ENCODE assay signal across 20 cellular contexts in the genomic region with DNA sequence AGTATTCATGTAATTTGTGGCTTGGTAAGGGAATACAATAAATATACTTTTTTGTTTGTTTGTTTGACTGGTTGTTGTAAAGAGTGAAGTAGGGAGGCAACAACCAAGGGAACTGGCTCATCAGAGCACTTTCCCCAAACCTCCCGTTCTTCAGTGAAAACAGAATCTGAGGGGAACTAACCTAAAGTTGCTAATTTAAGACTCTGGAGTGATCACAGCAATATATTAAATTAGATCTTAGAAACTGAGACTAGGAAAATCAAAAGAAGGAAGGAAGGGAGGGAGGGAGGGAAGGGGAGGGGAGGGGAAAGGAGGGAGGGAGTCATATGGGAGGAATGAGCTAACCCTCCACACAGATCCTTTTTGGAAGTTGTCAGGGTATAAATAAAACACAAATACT.
A peak's percentile ranks its signal among the peaks of the same experiment; 100 is the strongest.
DNase-seq lines count a peak whose midpoint lies in the region; ATAC-seq, FAIRE-seq and TF ChIP-seq lines count a peak whose summit lies in the region.
"Had no signal": no experiment of that assay in that cellular context is flagged by ENCODE, and none has a peak within 500 bp of the region (broad histone marks: within the 10 kb centered on the region; RNA-seq: fewer than 3 reads in every experiment).

No MANE protein-coding gene starts in this region.

- POLR2A ChIA-PET in HepG2 (lab: Yijun Ruan, JAX), result no interaction called here

- H3K4me1 ChIP-seq in HepG2 (ENCODE audit: insufficient read depth, low read length) (no peaks in the 10 kb centered on the region), right lobe of liver (no peaks in the 10 kb centered on the region), left ventricle myocardium inferior (peaks cover 35% of the 10 kb centered on the region)
- H3K4me1 ChIP-seq: Caco-2 had no signal

- H3K4me1 Mint-ChIP-seq in glutamatergic neuron (ENCODE audit: low read depth, unreplicated experiment), result peaks cover 8% of the 10 kb centered on the region

- no peak overlapping the region for H3K27ac Mint-ChIP-seq in glutamatergic neuron (ENCODE audit: unreplicated experiment)
- H3K27ac Mint-ChIP-seq: B cell; CD4-positive, alpha-beta T cell; CD8-positive, alpha-beta T cell had no signal

- TF ChIP-seq EP300 in HepG2 (IDR thresholded peaks at IDR 0.05; ENCODE audit: low read depth in 2 of 2, low read length in 2 of 2) (no peak), HepG2 (CRISPR knock-in tag; IDR thresholded peaks at IDR 0.05; ENCODE audit: borderline replicate concordance) (no peak)

- H4K20me1 ChIP-seq in HepG2 (ENCODE audit: insufficient read depth, low read length), result no peaks in the 10 kb centered on the region

- no peaks in the 10 kb centered on the region for H3K36me3 ChIP-seq in HepG2 (replicated peaks in 1 of 2; ENCODE audit: control insufficient read depth in 1 of 2, insufficient read depth in 2 of 2, low read length in 2 of 2)
- no peaks in the 10 kb centered on the region for H3K36me3 ChIP-seq in right lobe of liver
- H3K36me3 ChIP-seq in left ventricle myocardium inferior, result no peaks in the 10 kb centered on the region

- no peaks in the 10 kb centered on the region for H3K27me3 Mint-ChIP-seq in glutamatergic neuron (ENCODE audit: unreplicated experiment)
- H3K27me3 Mint-ChIP-seq: B cell had no signal

- intact Hi-C loops in HepG2 (cut with micrococcal nuclease; ENCODE audit: unreplicated experiment), result no loop called here
- intact Hi-C loops in right lobe of liver (cut with DNase I), result no loop called here
- intact Hi-C loops in left ventricle myocardium inferior (cut with micrococcal nuclease), result no loop called here

- no peak overlapping the region for H3K4me2 ChIP-seq in HepG2 (ENCODE audit: low read depth, low read length)
- H3K4me2 ChIP-seq: A549 had no signal

- DNase-seq in HepG2 (ENCODE audit: low spot score) (no peak), right lobe of liver (no peak), medulla oblongata (ENCODE audit: extremely low spot score) (peak; percentile 61), putamen (ENCODE audit: low spot score) (peak; percentile 18), left ventricle myocardium inferior (no peak), glutamatergic neuron (no peak)
- DNase-seq: AML-193; Caco-2; Calu3; CD4-positive, alpha-beta T cell; CD8-positive, alpha-beta T cell; DMS79 treated with DMSO at 0.1 percent for 48 hours; GF-D8 had no signal

- no peaks in the 10 kb centered on the region for H3K79me2 ChIP-seq in HepG2 (ENCODE audit: insufficient read depth, low read length)

- TF ChIP-seq POLR2A in HepG2 (IDR thresholded peaks at IDR 0.05; ENCODE audit: insufficient read depth in 1 of 2, low read depth in 2 of 2, low read length in 2 of 2), result no peak
- TF ChIP-seq POLR2A in right lobe of liver (IDR thresholded peaks at IDR 0.05), result no peak

- H3K9ac ChIP-seq in HepG2 (ENCODE audit: insufficient read depth, low read depth, low read length), result no peak overlapping the region

- no peak for FAIRE-seq in HepG2 (lab: Jason Lieb, UNC)
- FAIRE-seq: D721Med, G401.6, GM12891 had no signal

- ATAC-seq in HepG2, result no peak
- no peak for ATAC-seq in right lobe of liver
- ATAC-seq: A549; CD8-positive, alpha-beta T cell had no signal

- no peak for TF ChIP-seq CTCF in HepG2 (CRISPR knock-in tag; IDR thresholded peaks at IDR 0.05)
- TF ChIP-seq CTCF in right lobe of liver (IDR thresholded peaks at IDR 0.05), result no peak
- TF ChIP-seq CTCF in left ventricle myocardium inferior (IDR thresholded peaks at IDR 0.05; ENCODE audit: borderline replicate concordance), result no peak
- no peak for TF ChIP-seq CTCF in glutamatergic neuron (IDR thresholded peaks at IDR 0.05; ENCODE audit: partially characterized antibody, unreplicated experiment)

- H3K9me3 ChIP-seq in HepG2 (ENCODE audit: low read length) (no peaks in the 10 kb centered on the region), right lobe of liver (no peaks in the 10 kb centered on the region), left ventricle myocardium inferior (replicated peaks) (no peaks in the 10 kb centered on the region)
- H3K9me3 ChIP-seq: A549, Caco-2 had no signal

- CTCF ChIA-PET in HepG2 (lab: Yijun Ruan, JAX; ENCODE audit: low intra/inter-chr PET ratio, low total read pairs), result no interaction called here

- H3K9me3 Mint-ChIP-seq in glutamatergic neuron (ENCODE audit: unreplicated experiment), result no peaks in the 10 kb centered on the region
- H3K9me3 Mint-ChIP-seq: CD4-positive, alpha-beta T cell; CD8-positive, alpha-beta T cell had no signal

- H3K4me3 Mint-ChIP-seq in glutamatergic neuron (ENCODE audit: unreplicated experiment), result no peak overlapping the region
- H3K4me3 Mint-ChIP-seq: B cell; CD4-positive, alpha-beta T cell; CD8-positive, alpha-beta T cell had no signal

- WGBS in HepG2 (ENCODE audit: low lambda C conversion rate), result 0% methylated on average over 1 of the region's 1 CpG
- WGBS in right lobe of liver (ENCODE audit: insufficient coverage, low coverage, low lambda C conversion rate, missing lambda C conversion rate), result 10% methylated on average over 1 of the region's 1 CpG

- no peaks in the 10 kb centered on the region for H3K36me3 Mint-ChIP-seq in glutamatergic neuron (ENCODE audit: unreplicated experiment)
- H3K36me3 Mint-ChIP-seq: CD8-positive, alpha-beta T cell had no signal

- no TSS peak for BruUV-seq in HepG2 (replicated peaks; lab: Mats Ljungman, UMichigan)

- in situ Hi-C loops in HepG2 (cut with HindIII; ENCODE audit: extremely low pct_ligation_motif_present, low pct_unique_long_range_greater_than_20kb), result no loop called here

- no peak overlapping the region for H2AFZ ChIP-seq in HepG2 (ENCODE audit: low read length)

- H3K4me3 ChIP-seq in HepG2 (replicated peaks in 1 of 3; ENCODE audit: insufficient read depth in 1 of 3, low read depth in 2 of 3, low read length in 3 of 3) (no peak overlapping the region), right lobe of liver (no peak overlapping the region), left ventricle myocardium inferior (no peak overlapping the region)
- H3K4me3 ChIP-seq: A549 had no signal

- H3K27ac ChIP-seq in HepG2 (ENCODE audit: extremely low read length, insufficient read depth, low read length) (no peak overlapping the region), right lobe of liver (no peak overlapping the region), left ventricle myocardium inferior (replicated peaks) (no peak overlapping the region)
- H3K27ac ChIP-seq: 22Rv1, A549, C4-2B had no signal

- peaks cover 14 to 28% of the 10 kb centered on the region in 2 experiments for H3K27me3 ChIP-seq in HepG2 (ENCODE audit: control insufficient read depth in 1 of 2, insufficient read depth in 2 of 2, low read length in 2 of 2)
- H3K27me3 ChIP-seq in right lobe of liver, result no peaks in the 10 kb centered on the region
- peaks cover 9% of the 10 kb centered on the region for H3K27me3 ChIP-seq in left ventricle myocardium inferior (ENCODE audit: low read depth)

- TF ChIP-seq RAD21 in HepG2 (CRISPR knock-in tag; IDR thresholded peaks at IDR 0.05), result no peak

TF ChIP-seq in HepG2, 621 proteins besides CTCF, POLR2A, EP300 and RAD21:
- no peak for TF ChIP-seq ZNF605 (CRISPR knock-in tag; IDR thresholded peaks at IDR 0.05)
- TF ChIP-seq PCBP2 (optimal IDR thresholded peaks at IDR 0.05; ENCODE audit: low read depth, low read length, poor library complexity, severe bottlenecking), result peak; percentile 43
- peak; percentile 87 for TF ChIP-seq HNRNPK (IDR thresholded peaks at IDR 0.05; ENCODE audit: low read depth, low read length, poor library complexity, severe bottlenecking)

Comparison
In these comparisons a context has a peak if more than half of its experiments do, and no peak if none do; other contexts are left out.
1. DNase-seq: peak in medulla oblongata (single experiment) and putamen (single experiment); none in HepG2 (single experiment), right lobe of liver (0 of 3), left ventricle myocardium inferior (single experiment) and glutamatergic neuron (single experiment).